8 cellular contexts compared by ENCODE assay signal in the genomic region with DNA sequence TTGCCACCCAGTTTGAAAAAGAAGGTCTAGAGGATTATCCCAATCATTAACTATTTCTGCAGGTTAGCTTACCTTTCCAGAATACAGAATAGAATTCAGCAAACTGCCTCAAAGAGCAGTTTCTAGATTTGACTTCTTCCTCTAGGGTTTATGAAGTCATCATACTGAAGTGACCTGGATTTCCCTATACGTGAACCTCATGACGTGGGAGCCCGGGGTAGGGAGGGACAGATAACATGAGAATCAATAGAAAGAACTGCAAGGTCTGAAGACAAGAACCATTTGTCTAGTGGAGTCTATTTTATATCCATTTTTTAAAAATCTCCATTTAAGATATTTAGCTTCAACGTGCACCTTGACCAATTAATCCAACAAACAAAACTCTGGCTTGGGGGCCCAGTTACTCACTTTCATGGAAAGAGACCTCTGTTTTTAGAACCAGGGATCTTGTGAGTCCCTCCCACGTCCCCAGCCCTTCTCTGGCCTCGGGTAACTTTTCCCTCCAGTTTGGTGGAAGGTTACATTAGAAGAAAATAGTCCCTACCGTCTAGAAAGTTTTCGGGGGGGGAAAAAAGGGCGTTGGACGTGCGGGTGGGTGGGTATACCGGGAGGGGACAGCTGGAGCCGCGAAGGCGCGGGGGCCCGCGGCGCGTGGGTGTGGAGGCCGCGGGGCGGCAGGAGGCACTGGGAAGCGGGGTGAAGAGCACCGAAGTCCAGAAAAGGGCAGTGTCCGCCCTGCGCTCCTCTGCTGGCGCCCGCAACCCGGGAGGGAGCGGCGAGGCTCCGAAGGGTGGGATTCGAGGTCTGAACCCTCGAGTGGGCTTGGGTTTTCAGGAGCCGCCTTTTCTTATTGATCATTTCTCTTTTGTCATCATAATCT. TPM values are rescaled to one million over a fixed set of nuclear protein-coding genes. Genes with fewer than 3 reads are reported as not detected.
DNase-seq lines count a peak whose midpoint lies in the region; ATAC-seq, FAIRE-seq and TF ChIP-seq lines count a peak whose summit lies in the region.

No MANE protein-coding gene starts in this region.

- TF ChIP-seq POLR2A in GM12892 (IDR thresholded peaks at IDR 0.05; ENCODE audit: low read depth, low read length) (no peak), Peyer's patch (IDR thresholded peaks at IDR 0.05) (no peak), sigmoid colon (IDR thresholded peaks at IDR 0.05) (no peak)

- H3K4me3 ChIP-seq in Peyer's patch = peak overlapping the region; percentile 52 to 70 (median 62)
- H3K4me3 ChIP-seq in bronchial epithelial cell (ENCODE audit: low read depth, low read length) = peak overlapping the region; percentile 50
- H3K4me3 ChIP-seq in iPS-20b (ENCODE audit: low read length) = peak overlapping the region; percentile 68
- H3K4me3 ChIP-seq in sigmoid colon = peak overlapping the region; percentile 50 to 63 (median 61)

- H3K27ac ChIP-seq in Peyer's patch (peak overlapping the region; percentile 60 to 79 (median 72)), iPS-20b (ENCODE audit: low read length) (no peak overlapping the region), sigmoid colon (peak overlapping the region; percentile 81 to 83 (median 82))

- DNase-seq in GM12892 (ENCODE audit: insufficient read length) = no peak
- peak; percentile 19 to 74 (median 52) for DNase-seq in Peyer's patch
- peak; percentile 15 for DNase-seq in bronchial epithelial cell (ENCODE audit: low read depth)
- DNase-seq in sigmoid colon = peak; percentile 75
- DNase-seq in GM19240 (ENCODE audit: insufficient read length, low spot score) = no peak

- WGBS in sigmoid colon, 2 donors = 2 to 7% methylated on average over 36 of the region's 36 CpGs

- H3K4me1 ChIP-seq in Peyer's patch = no peaks in the 10 kb centered on the region
- no peaks in the 10 kb centered on the region; the same call in 1 of the 2 replicates for H3K4me1 ChIP-seq in iPS-20b (ENCODE audit: insufficient read depth, low read length)
- peaks cover 0 to 5% (median 2%) of the 10 kb centered on the region in 4 donors for H3K4me1 ChIP-seq in sigmoid colon

- no peak for ATAC-seq in HG02938 (IDR thresholded peaks at IDR 0.05; ENCODE audit: unreplicated experiment)
- no peak for ATAC-seq in GM18502 (IDR thresholded peaks at IDR 0.05; ENCODE audit: poor library complexity, unreplicated experiment)

- TF ChIP-seq EP300 in sigmoid colon (IDR thresholded peaks at IDR 0.05) = no peak

- FAIRE-seq in GM12892 (lab: Jason Lieb, UNC) = peak; percentile 66
- FAIRE-seq in bronchial epithelial cell (lab: Jason Lieb, UNC) = no peak

- TF ChIP-seq CTCF in Peyer's patch (IDR thresholded peaks at IDR 0.05) = peak in 1 of 6 experiments; percentile 0
- TF ChIP-seq CTCF in bronchial epithelial cell (IDR thresholded peaks at IDR 0.05; ENCODE audit: insufficient read depth, low read length, severe bottlenecking) = no peak
- no peak for TF ChIP-seq CTCF in sigmoid colon (IDR thresholded peaks at IDR 0.05)

- H3K27me3 ChIP-seq in Peyer's patch = no peaks in the 10 kb centered on the region
- no peaks in the 10 kb centered on the region for H3K27me3 ChIP-seq in bronchial epithelial cell (ENCODE audit: control insufficient read depth, insufficient read depth, low read length)
- peaks cover 17% of the 10 kb centered on the region; the same call in 1 of the 2 replicates for H3K27me3 ChIP-seq in iPS-20b (ENCODE audit: insufficient read depth, low read length)
- no peaks in the 10 kb centered on the region for H3K27me3 ChIP-seq in sigmoid colon

- peak overlapping the region; percentile 70 for H3K9ac ChIP-seq in iPS-20b (ENCODE audit: low read depth, low read length)

- H3K36me3 ChIP-seq in Peyer's patch = no peaks in the 10 kb centered on the region
- H3K36me3 ChIP-seq in bronchial epithelial cell (ENCODE audit: control insufficient read depth, insufficient read depth, low read length) = no peaks in the 10 kb centered on the region
- H3K36me3 ChIP-seq in iPS-20b (ENCODE audit: insufficient read depth, low read depth, low read length) = no peaks in the 10 kb centered on the region
- no peaks in the 10 kb centered on the region for H3K36me3 ChIP-seq in sigmoid colon

- H3K9me3 ChIP-seq in Peyer's patch (no peaks in the 10 kb centered on the region), iPS-20b (ENCODE audit: insufficient read depth, low read depth, low read length) (no peaks in the 10 kb centered on the region), sigmoid colon (no peaks in the 10 kb centered on the region)

- intact Hi-C loops in sigmoid colon (cut with DNase I) = loop anchor here (1.0 kb wide), 1 partner anchor 14 kb away; a partner anchor contains a TSS

RNA-seq across cellular contexts. Expression of a gene that starts 13.8 kb away (rescaled TPM):
- polyA plus RNA-seq in GM12892 (2012; ENCODE audit: missing spikeins) = 44.2 TPM
- total RNA-seq in Peyer's patch (10 to 100 TPM; 49.5 to 91.3 (median 52.6) TPM), bronchial epithelial cell (6.6 and 10.2 TPM in 2 replicates), sigmoid colon (10 to 100 TPM; 40.6 to 75.3 (median 46.4) TPM)
- polyA plus RNA-seq in sigmoid colon = 10 to 100 TPM in 1 of 3 donors, 1 to 10 TPM in 2; 7.2 to 24.6 (median 9.0) TPM

RNA-seq across cellular contexts. Expression of a gene that starts 38.1 kb away (rescaled TPM):
- 1.7 TPM for polyA plus RNA-seq in GM12892 (2012; ENCODE audit: missing spikeins)
- 100 to 1,000 TPM in 3 of 4 donors, 10 to 100 TPM in 1; 34.7 to 180 (median 160) TPM for total RNA-seq in Peyer's patch
- 4.2 and 12.5 TPM in 2 replicates for total RNA-seq in bronchial epithelial cell
- 1 to 10 TPM in 1 of 4 donors, under 1 TPM in 3; 0.33 to 1.8 (median 0.62) TPM for total RNA-seq in sigmoid colon
- polyA plus RNA-seq in sigmoid colon = 100 to 1,000 TPM in 2 of 3 donors, 10 to 100 TPM in 1; 91.9 to 132 (median 115) TPM

Comparison
In these comparisons a context has a peak if more than half of its experiments do, and no peak if none do; other contexts are left out.
1. DNase-seq: peak in Peyer's patch (3 of 3), bronchial epithelial cell (single experiment) and sigmoid colon (single experiment); none in GM12892 (single experiment) and GM19240 (single experiment).
2. Peak in every context shown above with its lines, with median percentiles within 50 percentile points of each other: H3K4me3 ChIP-seq.